In genomic region chr1:12167493-12168429, GRCh38 we compare ENCODE assay signal across 7 cellular contexts. TPM values are rescaled to one million over a fixed set of nuclear protein-coding genes. Genes with fewer than 3 reads are reported as not detected.
DNase-seq lines count a peak whose midpoint lies in the region; ATAC-seq and TF ChIP-seq lines count a peak whose summit lies in the region.

No MANE protein-coding gene starts in this region.

- H3K9me3 ChIP-seq in mammary epithelial cell (replicated peaks; ENCODE audit: insufficient read depth, low read length): no peaks in the 10 kb centered on the region

- peaks cover 12% of the 10 kb centered on the region for H3K27me3 ChIP-seq in mammary epithelial cell (ENCODE audit: insufficient read depth, low read length)

- ATAC-seq in GM18867 (IDR thresholded peaks at IDR 0.05; ENCODE audit: unreplicated experiment) (peak; percentile 1), natural killer cell (peak in 2 of 3 donors; percentile 6 to 14)

- H3K36me3 Mint-ChIP-seq in natural killer cell: peaks cover 13% of the 10 kb centered on the region

- TF ChIP-seq CTCF in mammary epithelial cell (conservative IDR thresholded peaks at IDR 0.05 in 1 of 2, IDR thresholded peaks at IDR 0.05 in 1 of 2; ENCODE audit: extremely low read depth in 1 of 2, insufficient read depth in 1 of 2, low read depth in 1 of 2, low read length in 2 of 2) (no peak), natural killer cell (IDR thresholded peaks at IDR 0.05) (no peak)

- dilution Hi-C loops in mammary epithelial cell (cut with HindIII; ENCODE audit: low sequenced_read_pairs): no loop called here

- H3K4me3 Mint-ChIP-seq in natural killer cell: peak overlapping the region; percentile 100

- peaks cover 7% of the 10 kb centered on the region for H3K4me1 ChIP-seq in mammary epithelial cell (ENCODE audit: insufficient read depth, low read length)

- no peak overlapping the region for H3K4me3 ChIP-seq in mammary epithelial cell (replicated peaks in 1 of 3; ENCODE audit: insufficient read depth in 1 of 3, low read depth in 2 of 3, low read length in 3 of 3)

- in situ Hi-C loops in mammary epithelial cell (cut with MboI; ENCODE audit: low sequenced_read_pairs in 2 of 2): no loop called here

- no peaks in the 10 kb centered on the region for H3K27me3 Mint-ChIP-seq in natural killer cell (ENCODE audit: low read depth in 2 of 2)

- H3K9me3 Mint-ChIP-seq in natural killer cell: no peaks in the 10 kb centered on the region

- intact Hi-C loops in mammary epithelial cell (cut with micrococcal nuclease): no loop called here
- intact Hi-C loops in natural killer cell (cut with micrococcal nuclease): no loop called here

- H2AFZ ChIP-seq in mammary epithelial cell (ENCODE audit: low read depth, low read length): no peak overlapping the region

- peaks cover 59 to 71% of the 10 kb centered on the region in 2 donors for H3K4me1 Mint-ChIP-seq in natural killer cell

- no peaks in the 10 kb centered on the region for H3K36me3 ChIP-seq in mammary epithelial cell (ENCODE audit: insufficient read depth, low read length)

- H3K4me2 ChIP-seq in mammary epithelial cell (ENCODE audit: insufficient read depth, low read depth, low read length): peak overlapping the region; percentile 94

- DNase-seq in KG1 (lab: John Stamatoyannopoulos, UW): peak; percentile 45
- no peak for DNase-seq in mammary epithelial cell
- no peak for DNase-seq in natural killer cell
- no peak for DNase-seq in T-helper 9 cell
- DNase-seq in pons (ENCODE audit: low spot score): no peak
- no peak for DNase-seq in DMS153 treated with DMSO at 0.1 percent for 48 hours (lab: John Stamatoyannopoulos, UW; ENCODE audit: unreplicated experiment)

- no peaks in the 10 kb centered on the region for H3K79me2 ChIP-seq in mammary epithelial cell (ENCODE audit: insufficient read depth, low read length)

- H3K9ac ChIP-seq in mammary epithelial cell (ENCODE audit: insufficient read depth, low read length): no peak overlapping the region

- H3K27ac ChIP-seq in mammary epithelial cell (ENCODE audit: insufficient read depth, low read depth, low read length): no peak overlapping the region

- WGBS in mammary epithelial cell (ENCODE audit: low coverage, missing lambda C conversion rate): 77% methylated on average over 20 of the region's 33 CpGs

- H4K20me1 ChIP-seq in mammary epithelial cell (ENCODE audit: insufficient read depth, low read length): no peaks in the 10 kb centered on the region

- BruUV-seq in mammary epithelial cell (replicated peaks; lab: Mats Ljungman, UMichigan): no TSS peak

- CTCF ChIA-PET in mammary epithelial cell (lab: Charles Lee; ENCODE audit: low non-redundant PET): no interaction called here

- H3K27ac Mint-ChIP-seq in natural killer cell: peak overlapping the region; percentile 99

RNA-seq across cellular contexts. Expression of gene TNFRSF1B, which starts 1.0 kb away (rescaled TPM):
- under 1 TPM; under 0.01 to 0.09 TPM for total RNA-seq in mammary epithelial cell
- 0.08 TPM for polyA plus RNA-seq in mammary epithelial cell
- not detected for polyA minus RNA-seq in mammary epithelial cell
- 100 to 1,000 TPM; 152 to 173 (median 172) TPM for total RNA-seq in natural killer cell

Comparison
In these comparisons a context has a peak if more than half of its experiments do, and no peak if none do; other contexts are left out.
1. RNA of gene TNFRSF1B, which starts 1.0 kb away (total RNA-seq): 152 to 173 TPM in natural killer cell; under 0.01 to 0.09 TPM in mammary epithelial cell; every median in the first group is over 100 times any median in the second.